Comparison of ENCODE assay signal across 8 cellular contexts in the genomic region with DNA sequence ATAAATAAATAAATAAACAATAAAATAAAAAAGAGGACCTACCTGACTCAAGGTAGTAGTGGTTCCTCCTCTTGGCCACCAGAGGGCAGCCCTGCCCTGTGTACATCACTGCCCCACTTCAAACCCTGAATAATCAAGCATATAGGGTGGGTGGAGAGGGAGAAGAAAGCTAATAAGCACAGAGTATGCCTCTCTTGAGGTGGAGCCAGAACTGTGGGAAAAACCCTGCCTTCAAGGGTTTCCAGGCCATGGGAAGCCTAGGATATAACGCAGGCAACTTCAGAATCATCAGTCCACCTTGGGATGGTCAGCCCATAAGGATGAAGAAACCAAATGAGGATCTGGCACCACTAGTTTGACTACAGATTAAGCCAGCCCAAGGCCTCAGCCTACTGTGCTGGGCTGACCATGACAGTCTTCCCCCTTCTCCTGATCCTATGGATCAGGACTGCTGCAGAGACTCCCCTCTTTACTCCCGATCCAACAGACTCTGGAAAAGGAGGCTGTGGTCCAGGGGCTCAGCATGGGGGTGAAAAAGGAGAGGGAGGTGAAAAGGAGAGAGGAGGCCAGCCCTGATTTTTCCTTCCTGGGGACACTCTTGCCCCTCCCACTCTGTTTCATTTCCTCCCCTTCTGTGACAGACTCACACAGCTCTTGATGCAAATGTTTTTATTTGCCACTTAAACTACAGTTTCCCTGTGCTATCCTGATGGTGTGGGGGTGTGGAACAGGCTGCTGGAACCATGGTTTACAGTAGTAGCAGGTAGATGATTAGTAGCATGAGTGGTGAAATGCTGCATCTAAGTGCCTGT. TPM values are rescaled to one million over a fixed set of nuclear protein-coding genes. Genes with fewer than 3 reads are reported as not detected.
DNase-seq lines count a peak whose midpoint lies in the region; ATAC-seq, FAIRE-seq and TF ChIP-seq lines count a peak whose summit lies in the region.

No MANE protein-coding gene starts in this region.

- no peak overlapping the region for H3K4me2 ChIP-seq in K562 (ENCODE audit: insufficient read depth, low read length)

- H3K27ac ChIP-seq in K562 (ENCODE audit: extremely low read depth, low read depth, low read length), result no peak overlapping the region

- peak; percentile 56 for TF ChIP-seq POLR2A in K562 (conservative IDR thresholded peaks at IDR 0.05)

- intact Hi-C loops in K562 (cut with micrococcal nuclease), result loop anchor here (2.0 kb wide), 2 partner anchors 24 to 54 kb away; no protein-coding TSS in a partner anchor

- POLR2A ChIA-PET in K562 (lab: Yijun Ruan, JAX), result interaction anchor here (0.6 to 1.3 kb wide), 4 partner anchors 10 to 229 kb away, joined by 3 to 7 read pairs (median 4); a partner anchor contains a TSS

- no peaks in the 10 kb centered on the region for H3K27me3 ChIP-seq in K562 (ENCODE audit: control insufficient read depth in 2 of 2, insufficient read depth in 2 of 2, low read length in 2 of 2)

- FAIRE-seq in D721Med (lab: Jason Lieb, UNC) (no peak), K562 (lab: Jason Lieb, UNC) (peak; percentile 74)

- H3K79me2 ChIP-seq in K562 (ENCODE audit: control insufficient read depth, insufficient read depth, low read length), result no peaks in the 10 kb centered on the region

- H3K4me1 ChIP-seq in K562 (replicated peaks in 1 of 2; ENCODE audit: control insufficient read depth in 2 of 2, insufficient read depth in 2 of 2, low read length in 2 of 2), result peaks cover 2 to 9% of the 10 kb centered on the region in 2 experiments; a peak in 3 of 5 replicates

- H4K20me1 ChIP-seq in K562 (replicated peaks; ENCODE audit: control insufficient read depth, insufficient read depth, low read length), result no peaks in the 10 kb centered on the region

- peak; percentile 65 to 70 for TF ChIP-seq RAD21 in K562 (CRISPR knock-in tag; conservative IDR thresholded peaks at IDR 0.05 in 1 of 2, IDR thresholded peaks at IDR 0.05 in 1 of 2)

- in situ Hi-C loops in K562 (cut with MboI), result no loop called here

- no peaks in the 10 kb centered on the region for H3K9me1 ChIP-seq in K562 (ENCODE audit: control insufficient read depth, insufficient read depth, low read length)

- H3K36me3 ChIP-seq in K562 (ENCODE audit: control insufficient read depth, insufficient read depth, low read length), result peaks cover 47% of the 10 kb centered on the region

- BruUV-seq in K562 (replicated peaks; lab: Mats Ljungman, UMichigan), result no TSS peak

- TF ChIP-seq EP300 in K562 (IDR thresholded peaks at IDR 0.05; ENCODE audit: low read length), result no peak

- CTCF ChIA-PET in K562 (lab: Yijun Ruan, JAX; ENCODE audit: low intra/inter-chr PET ratio), result interaction anchor here (1.7 kb wide), 1 partner anchor 54 kb away, joined by 19 read pairs; no protein-coding TSS in a partner anchor

- no peaks in the 10 kb centered on the region for H3K9me3 ChIP-seq in K562 (replicated peaks; ENCODE audit: control insufficient read depth, insufficient read depth, low read depth, low read length)

- peak; percentile 77 for ATAC-seq in GM21360 (IDR thresholded peaks at IDR 0.05; ENCODE audit: unreplicated experiment)
- peak; percentile 89 for ATAC-seq in K562
- no peak for ATAC-seq in HG03571 (IDR thresholded peaks at IDR 0.05; ENCODE audit: unreplicated experiment)

- no peak overlapping the region for H3K4me3 ChIP-seq in K562

- WGBS in K562 (ENCODE audit: insufficient coverage, low coverage, missing lambda C conversion rate), result 93% methylated on average over 2 of the region's 2 CpGs

- no peak overlapping the region for H3K9ac ChIP-seq in K562 (ENCODE audit: insufficient read depth in 1 of 2, low read depth in 2 of 2, low read length in 2 of 2)

- H2AFZ ChIP-seq in K562 (ENCODE audit: low read depth, low read length), result no peak overlapping the region

- DNase-seq in D721Med (ENCODE audit: insufficient read length, low spot score) (peak; percentile 72), LHCN-M2 (ENCODE audit: low read depth) (peak; percentile 43), T-helper 1 cell (peak in 4 of 5 donors; percentile 29 to 43 (median 38)), K562 (ENCODE audit: extremely low read depth in 1 of 4, low spot score in 3 of 4) (peak; percentile 55 to 69 (median 60)), inferior parietal cortex (ENCODE audit: extremely low spot score) (peak; percentile 42)
- DNase-seq in stimulated activated CD4-positive, alpha-beta T cell treated with anti-CD3 and anti-CD28 coated beads, TNF-alpha, amount 100 ng/mL, for 4 hours (ENCODE audit: low read depth in 3 of 3), result peak; percentile 11 to 30 (median 22)

- TF ChIP-seq CTCF in D721Med (IDR thresholded peaks at IDR 0.05; ENCODE audit: insufficient read depth, missing control alignments) (peak; percentile 91), K562 (IDR thresholded peaks at IDR 0.05 in 2 of 3, conservative IDR thresholded peaks at IDR 0.05 in 1 of 3; ENCODE audit: insufficient read depth in 2 of 3, low read depth in 1 of 3, low read length in 3 of 3) (peak; percentile 70 to 77 (median 70))

RNA-seq across cellular contexts. Expression of a gene that starts 10.1 kb away (rescaled TPM):
- total RNA-seq in LHCN-M2 (2014; rRNA removed) (17.1 and 24.4 TPM in 2 replicates), K562 (2014; rRNA removed) (10.4 and 15.9 TPM in 2 replicates), K562 (2014; rRNA removed; fragmentation: Illumina TruSeq; extraction: Trizol) (3.8 and 4.4 TPM in 2 replicates), K562 (2015; rRNA removed; fragmentation: Illumina TruSeq; extraction: Trizol) (7.4 TPM in 2 replicates), K562 (2021) (9.1 and 10.8 TPM in 2 replicates)
- 32.8 TPM for polyA plus RNA-seq in LHCN-M2 (2012)
- total RNA-seq in K562 (2011; cell fraction: chromatin; rRNA removed; ENCODE audit: low replicate concordance), result 0.67 and 5.0 TPM in 2 replicates
- 4.2 and 4.7 TPM in 2 replicates for total RNA-seq in K562 (2011; cell fraction: nucleolus; rRNA removed)
- 3.2 and 4.8 TPM in 2 replicates for total RNA-seq in K562 (2011; cell fraction: nucleoplasm; rRNA removed)
- polyA plus RNA-seq in K562 (2011; rRNA removed) (7.5 and 9.9 TPM in 2 replicates), K562 (2014; fragmentation: Illumina TruSeq; extraction: Trizol) (5.8 and 6.6 TPM in 2 replicates), K562 (2014; fragmentation: Nextera tagmentation; extraction: Ambion mirVana) (1 to 10 TPM in 1 of 2 experiments, under 1 TPM in 1; 0.90 to 1.9 TPM), K562 (2014; rRNA removed) (9.5 and 10.4 TPM in 2 replicates)
- polyA plus RNA-seq in K562 (2011; cell fraction: cytosol; rRNA removed), result 10.4 and 19.0 TPM in 2 replicates
- polyA plus RNA-seq in K562 (2011; cell fraction: nucleus; rRNA removed), result 4.1 and 5.1 TPM in 2 replicates
- 7.3 and 8.1 TPM in 2 replicates for polyA plus RNA-seq in K562 (2012)
- 3.5 and 4.1 TPM in 2 replicates for polyA minus RNA-seq in K562 (2011; rRNA and poly(A)+ RNA removed)
- polyA minus RNA-seq in K562 (2011; cell fraction: cytosol; rRNA and poly(A)+ RNA removed), result 6.7 and 13.0 TPM in 2 replicates
- 3.0 and 4.2 TPM in 2 replicates for polyA minus RNA-seq in K562 (2011; cell fraction: nucleus; rRNA and poly(A)+ RNA removed)

RNA-seq across cellular contexts. Expression of a gene that starts 36.5 kb away (rescaled TPM):
- total RNA-seq in LHCN-M2 (2014; rRNA removed), result 24.3 and 32.5 TPM in 2 replicates
- polyA plus RNA-seq in LHCN-M2 (2012), result 22.0 TPM
- total RNA-seq in K562 (2011; cell fraction: chromatin; rRNA removed; ENCODE audit: low replicate concordance), result 13.6 and 25.0 TPM in 2 replicates
- total RNA-seq in K562 (2011; cell fraction: nucleolus; rRNA removed), result 15.9 and 17.7 TPM in 2 replicates
- 19.7 and 21.3 TPM in 2 replicates for total RNA-seq in K562 (2011; cell fraction: nucleoplasm; rRNA removed)
- 16.5 and 18.2 TPM in 2 replicates for total RNA-seq in K562 (2014; rRNA removed)
- total RNA-seq in K562 (2014; rRNA removed; fragmentation: Illumina TruSeq; extraction: Trizol), result 11.1 and 11.3 TPM in 2 replicates
- total RNA-seq in K562 (2015; rRNA removed; fragmentation: Illumina TruSeq; extraction: Trizol), result 12.2 and 13.3 TPM in 2 replicates
- 18.6 and 20.1 TPM in 2 replicates for total RNA-seq in K562 (2021)
- polyA plus RNA-seq in K562 (2011; rRNA removed), result 24.2 and 28.4 TPM in 2 replicates
- polyA plus RNA-seq in K562 (2011; cell fraction: cytosol; rRNA removed), result 27.2 and 28.2 TPM in 2 replicates
- polyA plus RNA-seq in K562 (2011; cell fraction: nucleus; rRNA removed), result 18.6 and 20.6 TPM in 2 replicates
- polyA plus RNA-seq in K562 (2012), result 14.1 and 20.3 TPM in 2 replicates
- polyA plus RNA-seq in K562 (2014; fragmentation: Illumina TruSeq; extraction: Trizol), result 18.9 and 20.3 TPM in 2 replicates
- polyA plus RNA-seq in K562 (2014; fragmentation: Nextera tagmentation; extraction: Ambion mirVana), result 1 to 10 TPM; 4.4 to 6.3 TPM
- polyA plus RNA-seq in K562 (2014; rRNA removed), result 16.4 and 18.9 TPM in 2 replicates
- 17.1 and 20.2 TPM in 2 replicates for polyA minus RNA-seq in K562 (2011; rRNA and poly(A)+ RNA removed)
- polyA minus RNA-seq in K562 (2011; cell fraction: cytosol; rRNA and poly(A)+ RNA removed), result 8.8 and 12.1 TPM in 2 replicates
- polyA minus RNA-seq in K562 (2011; cell fraction: nucleus; rRNA and poly(A)+ RNA removed), result 5.9 and 7.6 TPM in 2 replicates

RNA-seq across cellular contexts. Expression of a gene that starts 36.6 kb away (rescaled TPM):
- total RNA-seq in LHCN-M2 (2014; rRNA removed) (54.7 and 56.0 TPM in 2 replicates), K562 (2014; rRNA removed) (2.8 and 5.6 TPM in 2 replicates), K562 (2014; rRNA removed; fragmentation: Illumina TruSeq; extraction: Trizol) (4.2 and 5.3 TPM in 2 replicates), K562 (2015; rRNA removed; fragmentation: Illumina TruSeq; extraction: Trizol) (5.7 and 7.1 TPM in 2 replicates), K562 (2021) (9.8 and 9.9 TPM in 2 replicates)
- polyA plus RNA-seq in LHCN-M2 (2012), result 66.1 TPM
- 10.2 and 12.9 TPM in 2 replicates for total RNA-seq in K562 (2011; cell fraction: chromatin; rRNA removed; ENCODE audit: low replicate concordance)
- 11.7 and 12.0 TPM in 2 replicates for total RNA-seq in K562 (2011; cell fraction: nucleolus; rRNA removed)
- total RNA-seq in K562 (2011; cell fraction: nucleoplasm; rRNA removed), result 13.0 and 16.5 TPM in 2 replicates
- polyA plus RNA-seq in K562 (2011; rRNA removed) (9.5 and 14.7 TPM in 2 replicates), K562 (2014; fragmentation: Illumina TruSeq; extraction: Trizol) (8.9 and 12.5 TPM in 2 replicates), K562 (2014; fragmentation: Nextera tagmentation; extraction: Ambion mirVana) (1 to 10 TPM; 2.7 to 3.6 TPM), K562 (2014; rRNA removed) (5.3 and 6.5 TPM in 2 replicates)
- 12.4 and 14.2 TPM in 2 replicates for polyA plus RNA-seq in K562 (2011; cell fraction: cytosol; rRNA removed)
- 15.4 and 25.9 TPM in 2 replicates for polyA plus RNA-seq in K562 (2011; cell fraction: nucleus; rRNA removed)
- 9.1 and 11.3 TPM in 2 replicates for polyA plus RNA-seq in K562 (2012)
- 4.9 and 7.2 TPM in 2 replicates for polyA minus RNA-seq in K562 (2011; rRNA and poly(A)+ RNA removed)
- 7.1 and 7.8 TPM in 2 replicates for polyA minus RNA-seq in K562 (2011; cell fraction: cytosol; rRNA and poly(A)+ RNA removed)
- 2.6 and 4.8 TPM in 2 replicates for polyA minus RNA-seq in K562 (2011; cell fraction: nucleus; rRNA and poly(A)+ RNA removed)

RNA-seq across cellular contexts. Expression of a gene that starts 43.7 kb away (rescaled TPM):
- total RNA-seq in LHCN-M2 (2014; rRNA removed) (3.7 and 4.3 TPM in 2 replicates), K562 (2014; rRNA removed) (8.8 and 10.9 TPM in 2 replicates), K562 (2014; rRNA removed; fragmentation: Illumina TruSeq; extraction: Trizol) (10.7 and 11.0 TPM in 2 replicates), K562 (2015; rRNA removed; fragmentation: Illumina TruSeq; extraction: Trizol) (7.1 and 8.3 TPM in 2 replicates), K562 (2021) (11.4 and 12.1 TPM in 2 replicates)
- polyA plus RNA-seq in LHCN-M2 (2012), result 16.0 TPM
- 12.5 and 13.3 TPM in 2 replicates for total RNA-seq in K562 (2011; cell fraction: chromatin; rRNA removed; ENCODE audit: low replicate concordance)
- total RNA-seq in K562 (2011; cell fraction: nucleolus; rRNA removed), result 9.8 and 11.2 TPM in 2 replicates
- total RNA-seq in K562 (2011; cell fraction: nucleoplasm; rRNA removed), result 12.8 and 17.4 TPM in 2 replicates
- polyA plus RNA-seq in K562 (2011; rRNA removed) (23.9 and 27.6 TPM in 2 replicates), K562 (2014; fragmentation: Illumina TruSeq; extraction: Trizol) (14.7 and 19.3 TPM in 2 replicates), K562 (2014; fragmentation: Nextera tagmentation; extraction: Ambion mirVana) (10 to 100 TPM; 10.4 to 11.7 TPM), K562 (2014; rRNA removed) (18.3 and 28.1 TPM in 2 replicates)
- 18.1 and 28.7 TPM in 2 replicates for polyA plus RNA-seq in K562 (2011; cell fraction: cytosol; rRNA removed)
- 11.7 and 17.4 TPM in 2 replicates for polyA plus RNA-seq in K562 (2011; cell fraction: nucleus; rRNA removed)
- polyA plus RNA-seq in K562 (2012), result 13.1 and 15.7 TPM in 2 replicates
- 8.1 and 10.0 TPM in 2 replicates for polyA minus RNA-seq in K562 (2011; rRNA and poly(A)+ RNA removed)
- 3.1 and 4.8 TPM in 2 replicates for polyA minus RNA-seq in K562 (2011; cell fraction: cytosol; rRNA and poly(A)+ RNA removed)
- 1.9 and 3.0 TPM in 2 replicates for polyA minus RNA-seq in K562 (2011; cell fraction: nucleus; rRNA and poly(A)+ RNA removed)

RNA-seq across cellular contexts. Expression of a gene that starts 60.0 kb away (rescaled TPM):
- 23.7 and 25.3 TPM in 2 replicates for total RNA-seq in LHCN-M2 (2014; rRNA removed)
- 12.5 TPM for polyA plus RNA-seq in LHCN-M2 (2012)
- total RNA-seq in K562 (2011; cell fraction: chromatin; rRNA removed; ENCODE audit: low replicate concordance), result 62.2 and 122 TPM in 2 replicates
- 80.7 and 95.2 TPM in 2 replicates for total RNA-seq in K562 (2011; cell fraction: nucleolus; rRNA removed)
- 68.9 and 79.6 TPM in 2 replicates for total RNA-seq in K562 (2011; cell fraction: nucleoplasm; rRNA removed)
- total RNA-seq in K562 (2014; rRNA removed), result 15.3 and 16.6 TPM in 2 replicates
- 8.8 and 12.5 TPM in 2 replicates for total RNA-seq in K562 (2014; rRNA removed; fragmentation: Illumina TruSeq; extraction: Trizol)
- 13.3 and 13.9 TPM in 2 replicates for total RNA-seq in K562 (2015; rRNA removed; fragmentation: Illumina TruSeq; extraction: Trizol)
- total RNA-seq in K562 (2021), result 21.4 and 24.0 TPM in 2 replicates
- 21.4 and 22.2 TPM in 2 replicates for polyA plus RNA-seq in K562 (2011; rRNA removed)
- 18.6 TPM in 2 replicates for polyA plus RNA-seq in K562 (2011; cell fraction: cytosol; rRNA removed)
- polyA plus RNA-seq in K562 (2011; cell fraction: nucleus; rRNA removed), result 68.2 and 69.3 TPM in 2 replicates
- 12.7 and 25.0 TPM in 2 replicates for polyA plus RNA-seq in K562 (2012)
- 15.6 and 16.5 TPM in 2 replicates for polyA plus RNA-seq in K562 (2014; fragmentation: Illumina TruSeq; extraction: Trizol)
- 1 to 10 TPM in 1 of 2 experiments, under 1 TPM in 1; 0.81 to 1.2 TPM for polyA plus RNA-seq in K562 (2014; fragmentation: Nextera tagmentation; extraction: Ambion mirVana)
- 21.9 and 24.3 TPM in 2 replicates for polyA plus RNA-seq in K562 (2014; rRNA removed)
- 13.3 TPM in 2 replicates for polyA minus RNA-seq in K562 (2011; rRNA and poly(A)+ RNA removed)
- polyA minus RNA-seq in K562 (2011; cell fraction: cytosol; rRNA and poly(A)+ RNA removed), result 8.4 and 12.6 TPM in 2 replicates
- polyA minus RNA-seq in K562 (2011; cell fraction: nucleus; rRNA and poly(A)+ RNA removed), result 23.8 and 27.5 TPM in 2 replicates

Comparison
In these comparisons a context has a peak if more than half of its experiments do, and no peak if none do; other contexts are left out.
1. DNase-seq: peak in every context shown above with its lines; median percentile 72 in D721Med; 60 in K562; 43 in LHCN-M2; 42 in inferior parietal cortex; 38 in T-helper 1 cell; 22 in stimulated activated CD4-positive, alpha-beta T cell treated with anti-CD3 and anti-CD28 coated beads, TNF-alpha, amount 100 ng/mL, for 4 hours.